9 cellular contexts compared by ENCODE assay signal in genomic region chr3:99872633-99873254, GRCh38. TPM values are rescaled to one million over a fixed set of nuclear protein-coding genes. Genes with fewer than 3 reads are reported as not detected.
DNase-seq lines count a peak whose midpoint lies in the region; ATAC-seq and TF ChIP-seq lines count a peak whose summit lies in the region.
"Had no signal": no experiment of that assay in that cellular context is flagged by ENCODE, and none has a peak within 500 bp of the region (broad histone marks: within the 10 kb centered on the region; RNA-seq: fewer than 3 reads in every experiment).

No MANE protein-coding gene starts in this region.

- H3K9ac ChIP-seq in stomach smooth muscle (ENCODE audit: low read length in 2 of 2), result peak overlapping the region; percentile 99 to 100

- H3K27me3 ChIP-seq in stomach smooth muscle (ENCODE audit: control insufficient read depth in 1 of 2, insufficient read depth in 2 of 2, low read length in 2 of 2), result no peaks in the 10 kb centered on the region

- H3K4me1 Mint-ChIP-seq in activated CD8-positive, alpha-beta memory T cell treated with anti-CD3 and anti-CD28 coated beads, Interleukin-2, amount 10 ng/mL, durations not matched to agents 7 days and 5 days, result peaks cover 65% of the 10 kb centered on the region
- H3K4me1 Mint-ChIP-seq in chondrocyte (ENCODE audit: low read depth) (peaks cover 78% of the 10 kb centered on the region), T-cell (peaks cover 17 to 28% (median 27%) of the 10 kb centered on the region in 3 donors)

- peaks cover 0 to 6% of the 10 kb centered on the region in 2 donors for H3K36me3 ChIP-seq in stomach smooth muscle (ENCODE audit: control insufficient read depth in 2 of 2, insufficient read depth in 2 of 2, low read length in 2 of 2)

- H3K27ac Mint-ChIP-seq in activated CD8-positive, alpha-beta memory T cell treated with anti-CD3 and anti-CD28 coated beads, Interleukin-2, amount 10 ng/mL, durations not matched to agents 7 days and 5 days, result peak overlapping the region; percentile 77
- H3K27ac Mint-ChIP-seq in chondrocyte (ENCODE audit: unreplicated experiment), result peak overlapping the region; percentile 89
- H3K27ac Mint-ChIP-seq in T-cell, result no peak overlapping the region
- H3K27ac Mint-ChIP-seq: CD4-positive, CD25-positive, alpha-beta regulatory T cell had no signal

- peak overlapping the region; percentile 91 to 100 for H3K4me3 ChIP-seq in stomach smooth muscle (ENCODE audit: low read length in 2 of 2)

- POLR2A ChIA-PET in T-cell (lab: Charles Lee), result no interaction called here

- TF ChIP-seq CTCF in chondrocyte (IDR thresholded peaks at IDR 0.05), result no peak

- CTCF ChIA-PET in activated CD8-positive, alpha-beta memory T cell treated with anti-CD3 and anti-CD28 coated beads, Interleukin-2, amount 10 ng/mL, durations not matched to agents 7 days and 5 days (lab: Charles Lee), result interaction anchor here (0.8 to 3.2 kb wide), 3 partner anchors 11 to 41 kb away, joined by 3 to 10 read pairs (median 3); no protein-coding TSS in a partner anchor
- CTCF ChIA-PET in T-cell (lab: Charles Lee), result no interaction called here

- peaks cover 43% of the 10 kb centered on the region for H3K4me1 ChIP-seq in stomach smooth muscle (ENCODE audit: control insufficient read depth, insufficient read depth, low read length)

- H3K36me3 Mint-ChIP-seq in activated CD8-positive, alpha-beta memory T cell treated with anti-CD3 and anti-CD28 coated beads, Interleukin-2, amount 10 ng/mL, durations not matched to agents 7 days and 5 days, result peaks cover 11% of the 10 kb centered on the region
- peaks cover 15% of the 10 kb centered on the region for H3K36me3 Mint-ChIP-seq in chondrocyte (ENCODE audit: low read depth)
- H3K36me3 Mint-ChIP-seq in T-cell, result peaks cover 4% of the 10 kb centered on the region
- H3K36me3 Mint-ChIP-seq: CD4-positive, CD25-positive, alpha-beta regulatory T cell had no signal

- peaks cover 12% of the 10 kb centered on the region for H3K27me3 Mint-ChIP-seq in activated CD8-positive, alpha-beta memory T cell treated with anti-CD3 and anti-CD28 coated beads, Interleukin-2, amount 10 ng/mL, durations not matched to agents 7 days and 5 days
- H3K27me3 Mint-ChIP-seq in chondrocyte (ENCODE audit: low read depth) (no peaks in the 10 kb centered on the region), T-cell (no peaks in the 10 kb centered on the region)

- ATAC-seq in activated CD8-positive, alpha-beta memory T cell treated with anti-CD3 and anti-CD28 coated beads, Interleukin-2, amount 10 ng/mL, durations not matched to agents 7 days and 5 days, result peak; percentile 59
- ATAC-seq in HG03095 (IDR thresholded peaks at IDR 0.05; ENCODE audit: unreplicated experiment) (peak; percentile 53), T-cell (replicated peaks in 1 of 4) (no peak)

- no peaks in the 10 kb centered on the region for H3K9me3 ChIP-seq in stomach smooth muscle (ENCODE audit: control insufficient read depth in 2 of 2, low read length in 2 of 2)

- H3K4me3 Mint-ChIP-seq in activated CD8-positive, alpha-beta memory T cell treated with anti-CD3 and anti-CD28 coated beads, Interleukin-2, amount 10 ng/mL, durations not matched to agents 7 days and 5 days, result peak overlapping the region; percentile 48
- peak overlapping the region; percentile 78 for H3K4me3 Mint-ChIP-seq in chondrocyte (ENCODE audit: unreplicated experiment)
- no peak overlapping the region for H3K4me3 Mint-ChIP-seq in T-cell
- H3K4me3 Mint-ChIP-seq: CD4-positive, CD25-positive, alpha-beta regulatory T cell had no signal

- no peaks in the 10 kb centered on the region for H3K9me3 Mint-ChIP-seq in activated CD8-positive, alpha-beta memory T cell treated with anti-CD3 and anti-CD28 coated beads, Interleukin-2, amount 10 ng/mL, durations not matched to agents 7 days and 5 days (ENCODE audit: low read depth)
- H3K9me3 Mint-ChIP-seq in chondrocyte (ENCODE audit: low read depth), result no peaks in the 10 kb centered on the region
- no peaks in the 10 kb centered on the region for H3K9me3 Mint-ChIP-seq in T-cell
- H3K9me3 Mint-ChIP-seq: CD4-positive, CD25-positive, alpha-beta regulatory T cell had no signal

- peak; percentile 83 for DNase-seq in activated CD8-positive, alpha-beta memory T cell treated with anti-CD3 and anti-CD28 coated beads, Interleukin-2, amount 10 ng/mL, durations not matched to agents 7 days and 5 days
- DNase-seq in activated CD8-positive, alpha-beta memory T cell treated with anti-CD3 and anti-CD28 coated beads, Interleukin-2, amount 50 U/mL, for 48 hours, result no peak
- DNase-seq in chondrocyte (ENCODE audit: low spot score) (no peak), NCI-H187 treated with DMSO at 0.1 percent for 48 hours (lab: John Stamatoyannopoulos, UW) (no peak), middle frontal gyrus (ENCODE audit: extremely low spot score, low spot score) (no peak), T-cell (no peak)

- H3K27ac ChIP-seq in stomach smooth muscle (ENCODE audit: low read length), result peak overlapping the region; percentile 56

RNA-seq across cellular contexts. Expression of gene CMSS1, which starts 55.1 kb away (rescaled TPM):
- 10 to 100 TPM; 57.2 to 57.5 TPM for total RNA-seq in activated CD8-positive, alpha-beta memory T cell treated with anti-CD3 and anti-CD28 coated beads, Interleukin-2, amount 10 ng/mL, durations not matched to agents 7 days and 5 days
- total RNA-seq in chondrocyte (19.5 to 57.6 TPM (median 22.3 TPM) in 3 replicates), T-cell (10 to 100 TPM; 16.2 to 22.0 (median 18.3) TPM)

Comparison
In these comparisons a context has a peak if more than half of its experiments do, and no peak if none do; other contexts are left out.
1. ATAC-seq: peak in activated CD8-positive, alpha-beta memory T cell treated with anti-CD3 and anti-CD28 coated beads, Interleukin-2, amount 10 ng/mL, durations not matched to agents 7 days and 5 days (single experiment) and HG03095 (single experiment); none in T-cell (0 of 4).
2. H3K27ac Mint-ChIP-seq: peak in activated CD8-positive, alpha-beta memory T cell treated with anti-CD3 and anti-CD28 coated beads, Interleukin-2, amount 10 ng/mL, durations not matched to agents 7 days and 5 days (single experiment) and chondrocyte (single experiment); none in T-cell (0 of 2).
3. H3K4me3 Mint-ChIP-seq: peak in activated CD8-positive, alpha-beta memory T cell treated with anti-CD3 and anti-CD28 coated beads, Interleukin-2, amount 10 ng/mL, durations not matched to agents 7 days and 5 days (single experiment) and chondrocyte (single experiment); none in T-cell (0 of 3).